In genomic region chr10:43339136-43339535, GRCh38 we compare ENCODE assay signal across 25 cellular contexts. TPM values are rescaled to one million over a fixed set of nuclear protein-coding genes. Genes with fewer than 3 reads are reported as not detected.
"Had no signal": no experiment of that assay in that cellular context is flagged by ENCODE, and none has a peak within 500 bp of the region (broad histone marks: within the 10 kb centered on the region; RNA-seq: fewer than 3 reads in every experiment).

No MANE protein-coding gene starts in this region.

- FAIRE-seq: endometrium had no signal

- H3K79me2 ChIP-seq: parathyroid adenoma had no signal

- H3K36me3 ChIP-seq: ascending aorta, colonic mucosa, gastrocnemius medialis, heart left ventricle, sigmoid colon, thoracic aorta, upper lobe of right lung had no signal

- H3K9me3 Mint-ChIP-seq: activated T-cell treated with anti-CD3 and anti-CD28 coated beads, Interleukin-2, amount 50 U/mL, for 72 hours; central memory CD8-positive, alpha-beta T cell; stimulated activated effector memory CD8-positive, alpha-beta T cell treated with anti-CD3 and anti-CD28 coated beads, Interleukin-12 subunit alpha, Interleukin-12 subunit beta, amount 100 ng/mL, for 72 hours had no signal

- ATAC-seq: activated T-cell treated with anti-CD3 and anti-CD28 coated beads, Interleukin-2, amount 50 U/mL, for 72 hours; gastrocnemius medialis; left ventricle myocardium superior; mucosa of descending colon; stimulated activated effector memory CD8-positive, alpha-beta T cell treated with anti-CD3 and anti-CD28 coated beads, Interleukin-12 subunit alpha, Interleukin-12 subunit beta, amount 100 ng/mL, for 72 hours; upper lobe of right lung had no signal

- H3K36me3 Mint-ChIP-seq: stimulated activated effector memory CD8-positive, alpha-beta T cell treated with anti-CD3 and anti-CD28 coated beads, Interleukin-12 subunit alpha, Interleukin-12 subunit beta, amount 100 ng/mL, for 72 hours had no signal

- H3K27me3 ChIP-seq: ascending aorta, colonic mucosa, upper lobe of right lung had no signal

- DNase-seq: activated CD4-positive, alpha-beta T cell treated with anti-CD3 and anti-CD28 coated beads for 48 hours; activated CD4-positive, CD25-positive, alpha-beta regulatory T cell; activated effector memory CD4-positive, alpha-beta T cell treated with anti-CD3 and anti-CD28 coated beads, Interleukin-2, amount 50 U/mL, for 16 hours; activated naive CD4-positive, alpha-beta T cell treated with anti-CD3 and anti-CD28 coated beads, Interleukin-2, amount 50 U/mL, for 16 hours; activated T-cell treated with anti-CD3 and anti-CD28 coated beads, Interleukin-2, amount 50 U/mL, for 72 hours; colonic mucosa; gastrocnemius medialis; heart left ventricle; kidney glomerular epithelial cell; left ventricle myocardium superior; mucosa of descending colon; naive B cell; sigmoid colon; stimulated activated CD4-positive, alpha-beta T cell treated with anti-CD3 and anti-CD28 coated beads, Interleukin-4, amount 100 ng/mL, for 24 hours; T-helper 1 cell; T1000; upper lobe of right lung had no signal

- H3K4me1 Mint-ChIP-seq: naive B cell had no signal

- H3K27ac ChIP-seq: ascending aorta, colonic mucosa, gastrocnemius medialis, heart left ventricle, parathyroid adenoma, sigmoid colon, thoracic aorta, upper lobe of right lung had no signal

- H3K4me3 ChIP-seq: ascending aorta, colonic mucosa, gastrocnemius medialis, heart left ventricle, mucosa of descending colon, sigmoid colon, thoracic aorta, upper lobe of right lung had no signal

- H3K4me1 ChIP-seq: ascending aorta, colonic mucosa, gastrocnemius medialis, heart left ventricle, parathyroid adenoma, sigmoid colon had no signal

- H3K27ac Mint-ChIP-seq: activated T-cell treated with anti-CD3 and anti-CD28 coated beads, Interleukin-2, amount 50 U/mL, for 72 hours; stimulated activated effector memory CD8-positive, alpha-beta T cell treated with anti-CD3 and anti-CD28 coated beads, Interleukin-12 subunit alpha, Interleukin-12 subunit beta, amount 100 ng/mL, for 72 hours had no signal

- H3K9ac ChIP-seq: parathyroid adenoma had no signal

- H3K9me3 ChIP-seq: ascending aorta, colonic mucosa, gastrocnemius medialis, heart left ventricle, mucosa of descending colon, sigmoid colon, thoracic aorta, upper lobe of right lung had no signal

- H3K4me3 Mint-ChIP-seq: activated T-cell treated with anti-CD3 and anti-CD28 coated beads, Interleukin-2, amount 50 U/mL, for 72 hours; central memory CD8-positive, alpha-beta T cell; stimulated activated effector memory CD8-positive, alpha-beta T cell treated with anti-CD3 and anti-CD28 coated beads, Interleukin-12 subunit alpha, Interleukin-12 subunit beta, amount 100 ng/mL, for 72 hours had no signal

- H2AFZ ChIP-seq: parathyroid adenoma had no signal

RNA-seq across cellular contexts. Expression of gene FXYD4, which starts 32.3 kb away (rescaled TPM):
- total RNA-seq: activated CD8-positive, alpha-beta memory T cell treated with anti-CD3 and anti-CD28 coated beads for 36 hours; activated T-cell treated with anti-CD3 and anti-CD28 coated beads, Interleukin-2, amount 50 U/mL, for 72 hours; ascending aorta; gastrocnemius medialis; heart left ventricle; left ventricle myocardium superior; mucosa of descending colon; sigmoid colon; thoracic aorta had no signal
- polyA plus RNA-seq: esophagus, sigmoid colon had no signal
